8 cellular contexts compared by ENCODE assay signal in genomic region chr3:46935168-46935858, GRCh38. TPM values are rescaled to one million over a fixed set of nuclear protein-coding genes. Genes with fewer than 3 reads are reported as not detected.
DNase-seq lines count a peak whose midpoint lies in the region; ATAC-seq and TF ChIP-seq lines count a peak whose summit lies in the region.

No MANE protein-coding gene starts in this region.

- TF ChIP-seq CTCF in Caco-2 (IDR thresholded peaks at IDR 0.05; ENCODE audit: insufficient read depth in 1 of 2, low read depth in 1 of 2, low read length in 1 of 2, severe bottlenecking in 1 of 2, unreplicated experiment in 1 of 2) (peak; percentile 35 to 70), NB4 (IDR thresholded peaks at IDR 0.05; ENCODE audit: low read depth, low read length) (no peak), choroid plexus epithelial cell (conservative IDR thresholded peaks at IDR 0.05; ENCODE audit: low read depth, low read length) (peak; percentile 92), thoracic aorta (IDR thresholded peaks at IDR 0.05) (peak; percentile 73)
- TF ChIP-seq CTCF in CD8-positive, alpha-beta T cell (IDR thresholded peaks at IDR 0.05) = no peak

- peaks cover 56% of the 10 kb centered on the region for H3K4me1 Mint-ChIP-seq in Caco-2 (ENCODE audit: low read depth, unreplicated experiment)
- H3K4me1 Mint-ChIP-seq in CD8-positive, alpha-beta T cell (ENCODE audit: low read depth) = peaks cover 67% of the 10 kb centered on the region

- H3K4me1 ChIP-seq in Caco-2 = peaks cover 82% of the 10 kb centered on the region
- H3K4me1 ChIP-seq in thoracic aorta (ENCODE audit: control insufficient read depth in 1 of 2, low read depth in 2 of 2) = peaks cover 63 to 67% of the 10 kb centered on the region in 2 donors
- peaks cover 36% of the 10 kb centered on the region for H3K4me1 ChIP-seq in CD8-positive, alpha-beta T cell (ENCODE audit: insufficient read depth, low read length)

- H3K27ac Mint-ChIP-seq in Caco-2 (ENCODE audit: unreplicated experiment) = peak overlapping the region; percentile 69
- H3K27ac Mint-ChIP-seq in CD8-positive, alpha-beta T cell = no peak overlapping the region

- no peaks in the 10 kb centered on the region for H3K27me3 Mint-ChIP-seq in Caco-2 (ENCODE audit: insufficient read depth, unreplicated experiment)
- H3K27me3 Mint-ChIP-seq in CD8-positive, alpha-beta T cell (ENCODE audit: low read depth) = no peaks in the 10 kb centered on the region

- intact Hi-C loops in Caco-2 (cut with micrococcal nuclease; ENCODE audit: unreplicated experiment) = loop anchor here (1.0 kb wide), 3 partner anchors 8 to 41 kb away; partner anchors contain the start of gene CCDC12
- intact Hi-C loops in CD8-positive, alpha-beta T cell (cut with DNase I, micrococcal nuclease) = no loop called here

- H3K27ac ChIP-seq in thoracic aorta = peak overlapping the region; percentile 79 to 91
- H3K27ac ChIP-seq in CD8-positive, alpha-beta T cell (ENCODE audit: low read depth, low read length) = no peak overlapping the region

- ATAC-seq in left lobe of liver = peak; percentile 77
- peak; percentile 86 for ATAC-seq in thoracic aorta (ENCODE audit: insufficient number of reproducible peaks, low FRiP score, low read depth)
- ATAC-seq in CD8-positive, alpha-beta T cell = no peak
- ATAC-seq in HG03520 (IDR thresholded peaks at IDR 0.05; ENCODE audit: unreplicated experiment) = no peak

- H3K9me3 ChIP-seq in Caco-2 = no peaks in the 10 kb centered on the region
- no peaks in the 10 kb centered on the region for H3K9me3 ChIP-seq in thoracic aorta
- H3K9me3 ChIP-seq in CD8-positive, alpha-beta T cell (ENCODE audit: low read length) = no peaks in the 10 kb centered on the region

- peaks cover 7% of the 10 kb centered on the region for H3K36me3 ChIP-seq in Caco-2 (ENCODE audit: control insufficient read depth, insufficient read depth, low read length)
- H3K36me3 ChIP-seq in thoracic aorta = peaks cover 10% of the 10 kb centered on the region
- H3K36me3 ChIP-seq in CD8-positive, alpha-beta T cell (ENCODE audit: insufficient read depth, low read length) = peaks cover 23% of the 10 kb centered on the region

- no peaks in the 10 kb centered on the region for H3K9me3 Mint-ChIP-seq in Caco-2 (ENCODE audit: unreplicated experiment)
- H3K9me3 Mint-ChIP-seq in CD8-positive, alpha-beta T cell = no peaks in the 10 kb centered on the region

- POLR2A ChIA-PET in Caco-2 (lab: Charles Lee) = interaction anchor here (0.7 to 1.6 kb wide), 6 partner anchors 9 to 47 kb away, joined by 3 to 29 read pairs (median 6); partner anchors contain the start of genes CCDC12 and NBEAL2
- POLR2A ChIA-PET in CD8-positive, alpha-beta T cell (lab: Charles Lee) = no interaction called here

- DNase-seq in Caco-2 (peak; percentile 84 to 90), NB4 (ENCODE audit: low read depth) (peak; percentile 72), choroid plexus epithelial cell (ENCODE audit: low read depth) (peak; percentile 98), left lobe of liver (ENCODE audit: low spot score) (peak; percentile 74), thoracic aorta (ENCODE audit: low spot score) (peak; percentile 92), NCI-H2171 (lab: John Stamatoyannopoulos, UW) (no peak)
- DNase-seq in CD8-positive, alpha-beta T cell = no peak

- BruUV-seq in Caco-2 (replicated peaks; lab: Mats Ljungman, UMichigan) = no TSS peak

- H3K36me3 Mint-ChIP-seq in Caco-2 (ENCODE audit: insufficient read depth, unreplicated experiment) = peaks cover 82% of the 10 kb centered on the region
- peaks cover 61% of the 10 kb centered on the region for H3K36me3 Mint-ChIP-seq in CD8-positive, alpha-beta T cell

- TF ChIP-seq POLR2A in NB4 (IDR thresholded peaks at IDR 0.05; ENCODE audit: extremely low read depth, insufficient read length) = no peak

- no peaks in the 10 kb centered on the region for H3K27me3 ChIP-seq in Caco-2 (replicated peaks; ENCODE audit: control insufficient read depth, insufficient read depth, low read length)
- no peaks in the 10 kb centered on the region for H3K27me3 ChIP-seq in thoracic aorta (replicated peaks; ENCODE audit: insufficient read depth)
- H3K27me3 ChIP-seq in CD8-positive, alpha-beta T cell (ENCODE audit: insufficient read depth, low read length) = no peaks in the 10 kb centered on the region

- H3K4me3 ChIP-seq in Caco-2 (ENCODE audit: low read depth, low read length) (no peak overlapping the region), NB4 (ENCODE audit: low read depth, low read length) (no peak overlapping the region), choroid plexus epithelial cell (ENCODE audit: low read depth, low read length) (no peak overlapping the region), thoracic aorta (no peak overlapping the region)
- H3K4me3 ChIP-seq in CD8-positive, alpha-beta T cell (ENCODE audit: low read depth, low read length) = no peak overlapping the region

- CTCF ChIA-PET in Caco-2 (lab: Charles Lee) = interaction anchor here (0.8 to 2.4 kb wide), 16 partner anchors 9 to 388 kb away, joined by 3 to 21 read pairs (median 6); partner anchors contain the start of genes CCDC12 and NBEAL2
- CTCF ChIA-PET in CD8-positive, alpha-beta T cell (lab: Charles Lee) = interaction anchor here (1.0 to 2.2 kb wide), 5 partner anchors 9 to 41 kb away, joined by 4 to 12 read pairs (median 5); no protein-coding TSS in a partner anchor

- H3K4me3 Mint-ChIP-seq in Caco-2 (ENCODE audit: unreplicated experiment) = peak overlapping the region; percentile 24
- H3K4me3 Mint-ChIP-seq in CD8-positive, alpha-beta T cell = no peak overlapping the region

RNA-seq across cellular contexts. Expression of gene CCDC12, which starts 41.2 kb away (rescaled TPM):
- total RNA-seq in Caco-2 (2022) (52.7 and 60.8 TPM in 2 replicates), left lobe of liver (19.3 TPM), thoracic aorta (10 to 100 TPM; 29.8 to 58.8 TPM)
- total RNA-seq in CD8-positive, alpha-beta T cell = 100 to 1,000 TPM in 1 of 2 experiments, 10 to 100 TPM in 1; 99.9 to 107 TPM

RNA-seq across cellular contexts. Expression of gene NBEAL2, which starts 44.2 kb away (rescaled TPM):
- total RNA-seq in Caco-2 (2022) (62.4 and 76.9 TPM in 2 replicates), left lobe of liver (12.2 TPM), thoracic aorta (10 to 100 TPM; 39.7 to 48.7 TPM)
- 100 to 1,000 TPM; 187 to 201 TPM for total RNA-seq in CD8-positive, alpha-beta T cell

RNA-seq across cellular contexts. Expression of gene PTH1R, which starts 57.8 kb away (rescaled TPM):
- total RNA-seq in Caco-2 (2022) (5.1 and 6.8 TPM in 2 replicates), left lobe of liver (24.6 TPM), thoracic aorta (1 to 10 TPM; 5.6 to 8.9 TPM)
- total RNA-seq in CD8-positive, alpha-beta T cell = not detected

Comparison
In these comparisons a context has a peak if more than half of its experiments do, and no peak if none do; other contexts are left out.
1. DNase-seq: peak in Caco-2 (2 of 2), NB4 (single experiment), choroid plexus epithelial cell (single experiment), left lobe of liver (single experiment) and thoracic aorta (single experiment); none in CD8-positive, alpha-beta T cell (0 of 7) and NCI-H2171 (single experiment).
2. CTCF ChIP-seq: peak in Caco-2 (2 of 2), choroid plexus epithelial cell (single experiment) and thoracic aorta (single experiment); none in NB4 (single experiment) and CD8-positive, alpha-beta T cell (single experiment).
3. ATAC-seq: peak in left lobe of liver (single experiment) and thoracic aorta (single experiment); none in CD8-positive, alpha-beta T cell (single experiment) and HG03520 (single experiment).